1 cellular context compared by ENCODE assay signal in the genomic region with DNA sequence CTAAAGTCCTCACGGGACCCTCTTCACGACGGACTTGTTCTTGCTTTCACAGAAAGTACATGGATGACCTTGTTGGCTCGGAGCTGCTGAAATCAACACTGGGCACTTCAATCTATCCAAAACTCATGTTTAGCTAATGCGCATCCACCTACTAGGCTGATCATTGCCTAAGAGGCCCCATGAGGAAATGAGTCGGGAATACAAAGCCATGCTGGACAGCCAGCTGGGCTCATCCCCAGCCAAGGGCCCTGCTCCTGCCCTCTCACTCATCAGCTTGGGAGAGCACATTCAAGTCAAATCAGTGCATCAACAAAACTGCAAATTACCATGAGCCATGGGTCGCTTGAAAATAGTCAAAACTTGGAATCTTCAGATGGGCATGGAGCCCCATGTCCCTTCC.
TF ChIP-seq lines count a peak whose summit lies in the region.

No MANE protein-coding gene starts in this region.

TF ChIP-seq in H1, 55 proteins besides CTCF, POLR2A, EP300 and RAD21:
- TF ChIP-seq FOSL1 (IDR thresholded peaks at IDR 0.05; ENCODE audit: insufficient read depth, low read depth, low read length) = no peak
- TF ChIP-seq KDM4A (IDR thresholded peaks at IDR 0.05; ENCODE audit: low read depth, low read length, severe bottlenecking) = no peak
- TF ChIP-seq BACH1 (IDR thresholded peaks at IDR 0.05; ENCODE audit: low read length) = no peak
- TF ChIP-seq, protein P1, sequence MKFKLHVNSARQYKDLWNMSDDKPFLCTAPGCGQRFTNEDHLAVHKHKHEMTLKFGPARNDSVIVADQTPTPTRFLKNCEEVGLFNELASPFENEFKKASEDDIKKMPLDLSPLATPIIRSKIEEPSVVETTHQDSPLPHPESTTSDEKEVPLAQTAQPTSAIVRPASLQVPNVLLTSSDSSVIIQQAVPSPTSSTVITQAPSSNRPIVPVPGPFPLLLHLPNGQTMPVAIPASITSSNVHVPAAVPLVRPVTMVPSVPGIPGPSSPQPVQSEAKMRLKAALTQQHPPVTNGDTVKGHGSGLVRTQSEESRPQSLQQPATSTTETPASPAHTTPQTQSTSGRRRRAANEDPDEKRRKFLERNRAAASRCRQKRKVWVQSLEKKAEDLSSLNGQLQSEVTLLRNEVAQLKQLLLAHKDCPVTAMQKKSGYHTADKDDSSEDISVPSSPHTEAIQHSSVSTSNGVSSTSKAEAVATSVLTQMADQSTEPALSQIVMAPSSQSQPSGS (IDR thresholded peaks at IDR 0.05; ENCODE audit: low read length) = no peak
- no peak for TF ChIP-seq CTBP2 (IDR thresholded peaks at IDR 0.05; ENCODE audit: borderline replicate concordance, insufficient read depth, insufficient read length, low read length)
TF ChIP-seq in H1: peak in this region for 0.
